9 cellular contexts compared by ENCODE assay signal in genomic region chr4:55184600-55185523, GRCh38. TPM values are rescaled to one million over a fixed set of nuclear protein-coding genes. Genes with fewer than 3 reads are reported as not detected.
A peak's percentile ranks its signal among the peaks of the same experiment; 100 is the strongest.
DNase-seq lines count a peak whose midpoint lies in the region; ATAC-seq and TF ChIP-seq lines count a peak whose summit lies in the region.
"Had no signal": no experiment of that assay in that cellular context is flagged by ENCODE, and none has a peak within 500 bp of the region (broad histone marks: within the 10 kb centered on the region; RNA-seq: fewer than 3 reads in every experiment).

No MANE protein-coding gene starts in this region.

- H3K36me3 ChIP-seq in CD4-positive, CD25-positive, alpha-beta regulatory T cell (ENCODE audit: control insufficient read depth, insufficient read depth, low read length), result no peaks in the 10 kb centered on the region
- H3K36me3 ChIP-seq in GM23338 (ENCODE audit: insufficient read depth), result no peaks in the 10 kb centered on the region
- H3K36me3 ChIP-seq: tibial nerve had no signal

- no peaks in the 10 kb centered on the region for H3K4me1 Mint-ChIP-seq in CD4-positive, CD25-positive, alpha-beta regulatory T cell
- peaks cover 64% of the 10 kb centered on the region for H3K4me1 Mint-ChIP-seq in GM23338
- peaks cover 0 to 1% (median 0%) of the 10 kb centered on the region in 4 donors for H3K4me1 Mint-ChIP-seq in naive thymus-derived CD8-positive, alpha-beta T cell
- H3K4me1 Mint-ChIP-seq in natural killer cell, result no peaks in the 10 kb centered on the region

- H3K27ac Mint-ChIP-seq in CD4-positive, CD25-positive, alpha-beta regulatory T cell, result no peak overlapping the region
- peak overlapping the region; percentile 61; the same call in 1 of the 2 replicates for H3K27ac Mint-ChIP-seq in GM23338
- H3K27ac Mint-ChIP-seq in naive thymus-derived CD8-positive, alpha-beta T cell, result no peak overlapping the region
- no peak overlapping the region for H3K27ac Mint-ChIP-seq in natural killer cell

- no peaks in the 10 kb centered on the region for H3K4me1 ChIP-seq in CD4-positive, CD25-positive, alpha-beta regulatory T cell (ENCODE audit: control insufficient read depth, insufficient read depth, low read length, poor library complexity, severe bottlenecking)
- peaks cover 45% of the 10 kb centered on the region for H3K4me1 ChIP-seq in GM23338 (ENCODE audit: insufficient read depth)

- no peaks in the 10 kb centered on the region for H3F3A ChIP-seq in GM23338 (replicated peaks; ENCODE audit: low read depth)

- peak in 2 of 3 donors; percentile 7 to 39 for DNase-seq in CD4-positive, CD25-positive, alpha-beta regulatory T cell
- DNase-seq in GM23338 (ENCODE audit: low spot score), result peak; percentile 80
- peak; percentile 28 for DNase-seq in NCI-H82 treated with DMSO at 0.1 percent for 48 hours (lab: John Stamatoyannopoulos, UW; ENCODE audit: unreplicated experiment)
- DNase-seq in dermis microvascular lymphatic vessel endothelial cell (ENCODE audit: low read depth in 2 of 2), result peak; percentile 43 to 49
- peak in 6 of 10 donors; percentile 2 to 29 (median 10) for DNase-seq in naive thymus-derived CD8-positive, alpha-beta T cell
- no peak for DNase-seq in natural killer cell
- DNase-seq in central memory CD4-positive, alpha-beta T cell, result no peak

- no peaks in the 10 kb centered on the region for H3K79me2 ChIP-seq in GM23338 (replicated peaks; ENCODE audit: insufficient read depth)

- no peak overlapping the region for H2AFZ ChIP-seq in GM23338

- H3K4me2 ChIP-seq in GM23338, result no peak overlapping the region

- no peaks in the 10 kb centered on the region for H3K9me3 ChIP-seq in CD4-positive, CD25-positive, alpha-beta regulatory T cell (ENCODE audit: control insufficient read depth in 2 of 2, low read length in 2 of 2)
- H3K9me3 ChIP-seq: tibial nerve had no signal

- no peaks in the 10 kb centered on the region for H3K9me3 Mint-ChIP-seq in CD4-positive, CD25-positive, alpha-beta regulatory T cell
- peaks cover 10% of the 10 kb centered on the region; the same call in 2 of the 3 replicates for H3K9me3 Mint-ChIP-seq in GM23338
- H3K9me3 Mint-ChIP-seq in naive thymus-derived CD8-positive, alpha-beta T cell, result peaks cover 0 to 6% (median 0%) of the 10 kb centered on the region in 9 donors
- H3K9me3 Mint-ChIP-seq in natural killer cell, result no peaks in the 10 kb centered on the region

- peak; percentile 87 to 98 for TF ChIP-seq CTCF in GM23338 (conservative IDR thresholded peaks at IDR 0.05; ENCODE audit: low read depth in 2 of 2)
- TF ChIP-seq CTCF in natural killer cell (IDR thresholded peaks at IDR 0.05), result no peak

- no peak overlapping the region for H3K4me3 ChIP-seq in CD4-positive, CD25-positive, alpha-beta regulatory T cell (ENCODE audit: low read depth, low read length)
- H3K4me3 ChIP-seq in GM23338, result no peak overlapping the region
- H3K4me3 ChIP-seq: tibial nerve had no signal

- intact Hi-C loops in natural killer cell (cut with micrococcal nuclease), result no loop called here

- no peak for ATAC-seq in CD4-positive, CD25-positive, alpha-beta regulatory T cell (ENCODE audit: low read depth in 2 of 2)
- peak; percentile 77 for ATAC-seq in GM23338
- ATAC-seq in naive thymus-derived CD8-positive, alpha-beta T cell, result no peak
- ATAC-seq in natural killer cell, result no peak
- ATAC-seq in HG03565 (IDR thresholded peaks at IDR 0.05; ENCODE audit: unreplicated experiment), result no peak

- no peaks in the 10 kb centered on the region for H3K36me3 Mint-ChIP-seq in CD4-positive, CD25-positive, alpha-beta regulatory T cell
- H3K36me3 Mint-ChIP-seq in GM23338 (ENCODE audit: low read depth) (peaks cover 15% of the 10 kb centered on the region), natural killer cell (no peaks in the 10 kb centered on the region)
- H3K36me3 Mint-ChIP-seq in naive thymus-derived CD8-positive, alpha-beta T cell, result no peaks in the 10 kb centered on the region

- no peak overlapping the region for H3K4me3 Mint-ChIP-seq in CD4-positive, CD25-positive, alpha-beta regulatory T cell
- H3K4me3 Mint-ChIP-seq in GM23338 (no peak overlapping the region), natural killer cell (no peak overlapping the region)
- H3K4me3 Mint-ChIP-seq in naive thymus-derived CD8-positive, alpha-beta T cell, result no peak overlapping the region

- no peaks in the 10 kb centered on the region for H4K20me1 ChIP-seq in GM23338 (replicated peaks; ENCODE audit: insufficient read depth)

- POLR2A ChIA-PET in naive thymus-derived CD8-positive, alpha-beta T cell (lab: Charles Lee), result interaction anchor here (0.6 kb wide), 1 partner anchor 250 kb away, joined by 4 read pairs; no protein-coding TSS in a partner anchor

- H3K27me3 ChIP-seq in CD4-positive, CD25-positive, alpha-beta regulatory T cell (ENCODE audit: control insufficient read depth, insufficient read depth, low read length), result peaks cover 2% of the 10 kb centered on the region
- no peaks in the 10 kb centered on the region for H3K27me3 ChIP-seq in GM23338 (ENCODE audit: insufficient read depth)
- H3K27me3 ChIP-seq: tibial nerve had no signal

- no peak overlapping the region for H3K27ac ChIP-seq in CD4-positive, CD25-positive, alpha-beta regulatory T cell (ENCODE audit: insufficient read depth, low read length, poor library complexity, severe bottlenecking)
- H3K27ac ChIP-seq in GM23338 (ENCODE audit: low read depth), result no peak overlapping the region

- peaks cover 6% of the 10 kb centered on the region; the same call in 1 of the 2 replicates for H3K9me2 ChIP-seq in GM23338 (ENCODE audit: insufficient read depth)

- peaks cover 10% of the 10 kb centered on the region for H3K27me3 Mint-ChIP-seq in CD4-positive, CD25-positive, alpha-beta regulatory T cell
- H3K27me3 Mint-ChIP-seq in GM23338 (ENCODE audit: insufficient read depth, low read depth, poor library complexity), result peaks cover 7% of the 10 kb centered on the region
- H3K27me3 Mint-ChIP-seq in naive thymus-derived CD8-positive, alpha-beta T cell, result peaks cover 2 to 45% (median 17%) of the 10 kb centered on the region in 5 donors
- peaks cover 0 to 14% of the 10 kb centered on the region in 2 donors for H3K27me3 Mint-ChIP-seq in natural killer cell (ENCODE audit: low read depth in 2 of 2)

TF ChIP-seq in GM23338, 12 proteins besides CTCF, POLR2A, EP300 and RAD21:
- no peak for TF ChIP-seq STAT1 (IDR thresholded peaks at IDR 0.05; ENCODE audit: unreplicated experiment)

RNA-seq across cellular contexts. Expression of gene KDR, which starts 59.5 kb away (rescaled TPM):
- not detected for total RNA-seq in CD4-positive, CD25-positive, alpha-beta regulatory T cell
- not detected for polyA plus RNA-seq in CD4-positive, CD25-positive, alpha-beta regulatory T cell
- total RNA-seq in GM23338 (2014; rRNA removed; shearing (Covaris generic)), result 102 and 109 TPM in 2 replicates
- polyA plus RNA-seq in GM23338 (2016; fragmentation: Nextera tagmentation; extraction: Ambion mirVana), result 25.9 and 27.9 TPM in 2 replicates
- 174 and 278 TPM in 2 replicates for total RNA-seq in dermis microvascular lymphatic vessel endothelial cell
- total RNA-seq in naive thymus-derived CD8-positive, alpha-beta T cell, result not detected
- not detected for polyA plus RNA-seq in naive thymus-derived CD8-positive, alpha-beta T cell
- under 1 TPM in 2 of 3 donors, not detected in 1; 0.07 to 0.08 TPM for total RNA-seq in natural killer cell

Comparison
In these comparisons a context has a peak if more than half of its experiments do, and no peak if none do; other contexts are left out.
1. DNase-seq: peak in CD4-positive, CD25-positive, alpha-beta regulatory T cell (2 of 3), GM23338 (single experiment), NCI-H82 treated with DMSO at 0.1 percent for 48 hours (single experiment), dermis microvascular lymphatic vessel endothelial cell (2 of 2) and naive thymus-derived CD8-positive, alpha-beta T cell (6 of 10); none in natural killer cell (single experiment) and central memory CD4-positive, alpha-beta T cell (single experiment).
2. RNA of gene KDR, which starts 59.5 kb away (total RNA-seq): 174 to 278 TPM in dermis microvascular lymphatic vessel endothelial cell and 102 to 109 TPM in GM23338; 0.07 to 0.08 TPM in natural killer cell, not detected in CD4-positive, CD25-positive, alpha-beta regulatory T cell (single experiment) and not detected in naive thymus-derived CD8-positive, alpha-beta T cell; every median in the first group is over 10 times any median in the second.